Comparison of ENCODE assay signal across 15 cellular contexts in genomic region chr9:114580609-114581193, GRCh38.
"Had no signal": no experiment of that assay in that cellular context is flagged by ENCODE, and none has a peak within 500 bp of the region (broad histone marks: within the 10 kb centered on the region; RNA-seq: fewer than 3 reads in every experiment).

No MANE protein-coding gene starts in this region.

- H3K36me3 ChIP-seq: gastrocnemius medialis, heart left ventricle, lower lobe of right lung, tibial artery, vagina had no signal

- H3K9me3 ChIP-seq: gastrocnemius medialis, heart left ventricle, lower lobe of right lung, tibial artery, vagina had no signal

- H3K27ac ChIP-seq: gastrocnemius medialis, heart left ventricle, lower lobe of right lung, tibial artery, vagina had no signal

- H3K4me1 ChIP-seq: gastrocnemius medialis, heart left ventricle, lower lobe of right lung, tibial artery, vagina had no signal

- H3K4me3 ChIP-seq: gastrocnemius medialis, heart left ventricle, lower lobe of right lung, tibial artery, vagina had no signal

- H3K27me3 ChIP-seq: gastrocnemius medialis, tibial artery, vagina had no signal

- DNase-seq: activated B cell treated with CpG ODN at 0.5 μM for 24 hours; activated CD4-positive, alpha-beta T cell treated with anti-CD3 and anti-CD28 coated beads, Interleukin-2, amount 10 ng/mL, durations not matched to agents 24 days and 14 days; activated CD8-positive, alpha-beta memory T cell treated with anti-CD3 and anti-CD28 coated beads, Interleukin-2, amount 50 U/mL, for 48 hours; activated gamma-delta T cell treated with Interleukin-2 at 50 U/mL for 16 hours; activated T-cell treated with anti-CD3 and anti-CD28 coated beads, Interleukin-2, amount 50 U/mL, for 72 hours; effector CD8-positive, alpha-beta T cell; gastrocnemius medialis; heart left ventricle; left cardiac atrium; lower lobe of right lung; midbrain; stimulated activated CD4-positive, alpha-beta T cell treated with anti-CD3 and anti-CD28 coated beads, Interleukin-2, amount 100 ng/mL, for 48 hours; stimulated activated naive B cell treated with anti-CD40 and anti-IgM and Interleukin-4, amounts not matched to agents 10 μg/mL and 1 μg/mL and 100 μg/mL, for 72 hours; tibial artery had no signal

- ATAC-seq: activated T-cell treated with anti-CD3 and anti-CD28 coated beads, Interleukin-2, amount 50 U/mL, for 72 hours; gastrocnemius medialis; heart left ventricle; left cardiac atrium; lower lobe of right lung; stimulated activated naive B cell treated with anti-CD40 and anti-IgM and Interleukin-4, amounts not matched to agents 10 μg/mL and 1 μg/mL and 100 μg/mL, for 72 hours had no signal
